Comparison of ENCODE assay signal across 21 cellular contexts in the genomic region with DNA sequence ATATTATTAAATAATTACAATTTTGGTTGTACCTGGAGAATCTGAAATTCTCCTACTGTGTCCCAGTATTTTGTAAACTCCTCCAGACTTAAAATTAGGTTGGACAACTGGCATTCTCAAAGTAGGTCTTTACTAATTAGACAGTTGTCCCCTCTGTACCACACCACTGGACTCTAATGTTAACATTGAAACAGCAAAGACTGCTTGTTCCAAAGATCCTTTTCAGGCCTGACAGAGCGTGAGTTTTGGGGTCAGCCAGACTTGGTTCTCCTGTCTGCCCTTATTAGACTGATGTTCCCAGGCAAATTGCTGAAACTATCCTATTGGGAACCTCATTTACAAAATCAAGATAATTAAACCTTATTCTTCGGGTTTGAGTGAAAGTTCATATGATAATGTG. TPM values are rescaled to one million over a fixed set of nuclear protein-coding genes. Genes with fewer than 3 reads are reported as not detected.
DNase-seq lines count a peak whose midpoint lies in the region; ATAC-seq and TF ChIP-seq lines count a peak whose summit lies in the region.
"Had no signal": no experiment of that assay in that cellular context is flagged by ENCODE, and none has a peak within 500 bp of the region (broad histone marks: within the 10 kb centered on the region; RNA-seq: fewer than 3 reads in every experiment).

No MANE protein-coding gene starts in this region.

- no peak for DNase-seq in GM23248
- DNase-seq in WTC11 (ENCODE audit: low spot score), result no peak
- DNase-seq in naive thymus-derived CD8-positive, alpha-beta T cell, result no peak
- DNase-seq in MV-4-11 (lab: John Stamatoyannopoulos, UW), result no peak
- DNase-seq in mesothelial cell of epicardium (ENCODE audit: low spot score in 2 of 2, unreplicated experiment in 2 of 2), result no peak
- DNase-seq: CD4-positive, alpha-beta T cell; DMS 273 treated with DMSO at 0.1 percent for 48 hours; gastrocnemius medialis; GF-D8; kidney; mammary epithelial cell; NCI-H1092; NCI-H187 treated with DMSO at 0.1 percent for 48 hours; SHP77 had no signal

- no peak overlapping the region for H3K9ac ChIP-seq in GM23248

- H3K79me2 ChIP-seq in ACC112 (ENCODE audit: control insufficient read depth, insufficient read depth, low read length, unreplicated experiment) (peaks cover 2% of the 10 kb centered on the region), GM23248 (ENCODE audit: insufficient read depth) (peaks cover 15% of the 10 kb centered on the region)

- WGBS in GM23248 (ENCODE audit: low coverage in 1 of 2, low lambda C conversion rate in 2 of 2, missing lambda C conversion rate in 2 of 2), 2 experiments, result 50 to 53% methylated on average over 2 of the region's 2 CpGs

- H3K4me1 Mint-ChIP-seq in WTC11 (peaks cover 30% of the 10 kb centered on the region), mesothelial cell of epicardium (peaks cover 20% of the 10 kb centered on the region)
- peaks cover 27 to 68% (median 58%) of the 10 kb centered on the region in 4 donors for H3K4me1 Mint-ChIP-seq in naive thymus-derived CD8-positive, alpha-beta T cell

- H3K4me3 Mint-ChIP-seq in WTC11 (no peak overlapping the region), mesothelial cell of epicardium (no peak overlapping the region)
- H3K4me3 Mint-ChIP-seq in naive thymus-derived CD8-positive, alpha-beta T cell, result no peak overlapping the region

- H3K27me3 ChIP-seq in ACC112 (ENCODE audit: insufficient read depth, low read length) (no peaks in the 10 kb centered on the region), GM23248 (replicated peaks; ENCODE audit: insufficient read depth) (no peaks in the 10 kb centered on the region)
- H3K27me3 ChIP-seq: esophagus muscularis mucosa, gastrocnemius medialis, right atrium auricular region had no signal

- H3K9me3 ChIP-seq in GM23248 (ENCODE audit: low read depth), result no peaks in the 10 kb centered on the region
- H3K9me3 ChIP-seq: esophagus muscularis mucosa, gastrocnemius medialis, right atrium auricular region had no signal

- peaks cover 21% of the 10 kb centered on the region for H3K4me1 ChIP-seq in ACC112 (ENCODE audit: control insufficient read depth, insufficient read depth, low read length, unreplicated experiment)
- peaks cover 16% of the 10 kb centered on the region; the same call in 1 of the 2 replicates for H3K4me1 ChIP-seq in GM23248 (ENCODE audit: insufficient read depth)
- H3K4me1 ChIP-seq: right atrium auricular region had no signal

- H3K27ac ChIP-seq in ACC112 (ENCODE audit: low read depth, low read length) (0 out of 2 replicates have a peak overlapping the region, but pooled peaks have one; percentile 11), GM23248 (no peak overlapping the region)
- H3K27ac ChIP-seq: esophagus muscularis mucosa, right atrium auricular region had no signal

- H2AFZ ChIP-seq in ACC112 (ENCODE audit: low read length, unreplicated experiment) (peak overlapping the region; percentile 43), GM23248 (no peak overlapping the region)

- H3K36me3 ChIP-seq in ACC112 (ENCODE audit: insufficient read depth, low read length), result no peaks in the 10 kb centered on the region
- H3K36me3 ChIP-seq in GM23248 (ENCODE audit: low read depth), result no peaks in the 10 kb centered on the region
- H3K36me3 ChIP-seq: esophagus muscularis mucosa, gastrocnemius medialis, right atrium auricular region had no signal

- CTCF ChIA-PET in WTC11 (lab: Charles Lee), result no interaction called here

- H3K9me3 Mint-ChIP-seq in WTC11 (no peaks in the 10 kb centered on the region), mesothelial cell of epicardium (no peaks in the 10 kb centered on the region)
- no peaks in the 10 kb centered on the region for H3K9me3 Mint-ChIP-seq in naive thymus-derived CD8-positive, alpha-beta T cell
- H3K9me3 Mint-ChIP-seq: CD4-positive, alpha-beta T cell had no signal

- no peaks in the 10 kb centered on the region for H3K27me3 Mint-ChIP-seq in WTC11 (ENCODE audit: low read depth)
- H3K27me3 Mint-ChIP-seq in naive thymus-derived CD8-positive, alpha-beta T cell, result no peaks in the 10 kb centered on the region
- no peaks in the 10 kb centered on the region for H3K27me3 Mint-ChIP-seq in mesothelial cell of epicardium (ENCODE audit: low read depth)
- H3K27me3 Mint-ChIP-seq: CD4-positive, alpha-beta T cell had no signal

- no peak overlapping the region for H3K4me3 ChIP-seq in ACC112 (ENCODE audit: low read depth, low read length)
- no peak overlapping the region for H3K4me3 ChIP-seq in GM23248
- H3K4me3 ChIP-seq: esophagus muscularis mucosa, gastrocnemius medialis, right atrium auricular region had no signal

- no peaks in the 10 kb centered on the region for H4K20me1 ChIP-seq in GM23248 (ENCODE audit: insufficient read depth)

- TF ChIP-seq CTCF in WTC11 (IDR thresholded peaks at IDR 0.05) (no peak), mesothelial cell of epicardium (IDR thresholded peaks at IDR 0.05; ENCODE audit: unreplicated experiment) (no peak)

- no peak for ATAC-seq in WTC11
- no peak for ATAC-seq in naive thymus-derived CD8-positive, alpha-beta T cell
- no peak for ATAC-seq in HG03460 (IDR thresholded peaks at IDR 0.05; ENCODE audit: unreplicated experiment)
- ATAC-seq in GM18519 (IDR thresholded peaks at IDR 0.05; ENCODE audit: low FRiP score, unreplicated experiment), result no peak
- ATAC-seq: gastrocnemius medialis, HCT116 had no signal

- H3F3A ChIP-seq in GM23248 (ENCODE audit: insufficient read depth), result peaks cover 14% of the 10 kb centered on the region; the same call in 1 of the 2 replicates

- H3K36me3 Mint-ChIP-seq in WTC11 (no peaks in the 10 kb centered on the region), mesothelial cell of epicardium (no peaks in the 10 kb centered on the region)
- H3K36me3 Mint-ChIP-seq in naive thymus-derived CD8-positive, alpha-beta T cell, result peaks cover 0 to 2% (median 0%) of the 10 kb centered on the region in 3 donors

- POLR2A ChIA-PET in WTC11 (lab: Charles Lee), result interaction anchor here (0.6 to 1.1 kb wide), 2 partner anchors 13 to 14 kb away, joined by 3 to 5 read pairs; no protein-coding TSS in a partner anchor
- POLR2A ChIA-PET in naive thymus-derived CD8-positive, alpha-beta T cell (lab: Charles Lee), result interaction anchor here (0.5 to 23.6 kb wide), 3 partner anchors 14 to 114 kb away, joined by 3 to 803 read pairs (median 4); a partner anchor contains a TSS

- H3K9me2 ChIP-seq in GM23248 (ENCODE audit: insufficient read depth), result no peaks in the 10 kb centered on the region

- peak overlapping the region; percentile 19 for H3K4me2 ChIP-seq in GM23248 (ENCODE audit: unreplicated experiment)

- in situ Hi-C loops in GM23248 (cut with MboI), result no loop called here

- 0 out of 2 replicates have a peak overlapping the region, but pooled peaks have one; percentile 60 for H3K27ac Mint-ChIP-seq in WTC11
- peak overlapping the region in 8 of 10 donors; percentile 27 to 84 (median 69) for H3K27ac Mint-ChIP-seq in naive thymus-derived CD8-positive, alpha-beta T cell
- H3K27ac Mint-ChIP-seq in mesothelial cell of epicardium, result no peak overlapping the region

TF ChIP-seq in WTC11, 78 proteins besides CTCF, POLR2A, EP300 and RAD21 (continues in another document):
- TF ChIP-seq, protein P1, sequence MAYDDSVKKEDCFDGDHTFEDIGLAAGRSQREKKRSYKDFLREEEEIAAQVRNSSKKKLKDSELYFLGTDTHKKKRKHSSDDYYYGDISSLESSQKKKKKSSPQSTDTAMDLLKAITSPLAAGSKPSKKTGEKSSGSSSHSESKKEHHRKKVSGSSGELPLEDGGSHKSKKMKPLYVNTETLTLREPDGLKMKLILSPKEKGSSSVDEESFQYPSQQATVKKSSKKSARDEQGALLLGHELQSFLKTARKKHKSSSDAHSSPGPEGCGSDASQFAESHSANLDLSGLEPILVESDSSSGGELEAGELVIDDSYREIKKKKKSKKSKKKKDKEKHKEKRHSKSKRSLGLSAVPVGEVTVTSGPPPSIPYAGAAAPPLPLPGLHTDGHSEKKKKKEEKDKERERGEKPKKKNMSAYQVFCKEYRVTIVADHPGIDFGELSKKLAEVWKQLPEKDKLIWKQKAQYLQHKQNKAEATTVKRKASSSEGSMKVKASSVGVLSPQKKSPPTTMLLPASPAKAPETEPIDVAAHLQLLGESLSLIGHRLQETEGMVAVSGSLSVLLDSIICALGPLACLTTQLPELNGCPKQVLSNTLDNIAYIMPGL (CRISPR knock-in tag; IDR thresholded peaks at IDR 0.05), result no peak
- TF ChIP-seq, protein P2, sequence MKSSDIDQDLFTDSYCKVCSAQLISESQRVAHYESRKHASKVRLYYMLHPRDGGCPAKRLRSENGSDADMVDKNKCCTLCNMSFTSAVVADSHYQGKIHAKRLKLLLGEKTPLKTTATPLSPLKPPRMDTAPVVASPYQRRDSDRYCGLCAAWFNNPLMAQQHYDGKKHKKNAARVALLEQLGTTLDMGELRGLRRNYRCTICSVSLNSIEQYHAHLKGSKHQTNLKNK (CRISPR knock-in tag; IDR thresholded peaks at IDR 0.05), result no peak
- TF ChIP-seq NR1H2 (CRISPR knock-in tag; IDR thresholded peaks at IDR 0.05), result no peak
- TF ChIP-seq, protein P3, sequence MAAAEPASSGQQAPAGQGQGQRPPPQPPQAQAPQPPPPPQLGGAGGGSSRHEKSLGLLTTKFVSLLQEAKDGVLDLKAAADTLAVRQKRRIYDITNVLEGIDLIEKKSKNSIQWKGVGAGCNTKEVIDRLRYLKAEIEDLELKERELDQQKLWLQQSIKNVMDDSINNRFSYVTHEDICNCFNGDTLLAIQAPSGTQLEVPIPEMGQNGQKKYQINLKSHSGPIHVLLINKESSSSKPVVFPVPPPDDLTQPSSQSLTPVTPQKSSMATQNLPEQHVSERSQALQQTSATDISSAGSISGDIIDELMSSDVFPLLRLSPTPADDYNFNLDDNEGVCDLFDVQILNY (CRISPR knock-in tag; IDR thresholded peaks at IDR 0.05), result no peak

RNA-seq across cellular contexts. Expression of a gene that starts 3.8 kb away (rescaled TPM):
- 5.4 and 5.7 TPM in 2 replicates for total RNA-seq in GM23248 (2014; rRNA removed; shearing (Covaris generic))
- polyA plus RNA-seq in GM23248 (2016; fragmentation: Nextera tagmentation; extraction: Ambion mirVana), result 2.4 and 2.5 TPM in 2 replicates
- total RNA-seq in WTC11 (2021) (9.4 to 10.3 TPM (median 9.7 TPM) in 3 replicates), mesothelial cell of epicardium (12.5 to 13.2 TPM (median 12.7 TPM) in 3 replicates)
- total RNA-seq in naive thymus-derived CD8-positive, alpha-beta T cell, result 10 to 100 TPM; 38.6 to 39.9 TPM
- 1 to 10 TPM; 3.6 to 6.3 (median 4.2) TPM for polyA plus RNA-seq in naive thymus-derived CD8-positive, alpha-beta T cell

RNA-seq across cellular contexts. Expression of a gene that starts 32.2 kb away (rescaled TPM):
- 36.9 and 37.3 TPM in 2 replicates for total RNA-seq in GM23248 (2014; rRNA removed; shearing (Covaris generic))
- 35.0 and 38.3 TPM in 2 replicates for polyA plus RNA-seq in GM23248 (2016; fragmentation: Nextera tagmentation; extraction: Ambion mirVana)
- total RNA-seq in WTC11 (2021) (24.7 to 27.3 TPM (median 25.0 TPM) in 3 replicates), mesothelial cell of epicardium (19.5 to 21.2 TPM (median 20.3 TPM) in 3 replicates)
- 10 to 100 TPM; 76.0 to 77.0 TPM for total RNA-seq in naive thymus-derived CD8-positive, alpha-beta T cell
- polyA plus RNA-seq in naive thymus-derived CD8-positive, alpha-beta T cell, result 100 to 1,000 TPM; 112 to 126 (median 125) TPM

RNA-seq across cellular contexts. Expression of a gene that starts 55.7 kb away (rescaled TPM):
- total RNA-seq in GM23248 (2014; rRNA removed; shearing (Covaris generic)), result 1.5 TPM in 2 replicates
- 1.7 and 2.3 TPM in 2 replicates for polyA plus RNA-seq in GM23248 (2016; fragmentation: Nextera tagmentation; extraction: Ambion mirVana)
- total RNA-seq in WTC11 (2021) (1.0 to 1.9 TPM (median 1.6 TPM) in 3 replicates), mesothelial cell of epicardium (0.11 to 0.16 TPM (median 0.11 TPM) in 3 replicates)
- total RNA-seq in naive thymus-derived CD8-positive, alpha-beta T cell, result under 1 TPM in 1 of 2 experiments, not detected in 1; 0.33 TPM
- polyA plus RNA-seq in naive thymus-derived CD8-positive, alpha-beta T cell, result under 1 TPM in 1 of 3 donors, not detected in 2; 0.08 TPM
- total RNA-seq: chondrocyte had no signal
- polyA plus RNA-seq: mammary epithelial cell had no signal
